1 cellular context compared by ENCODE assay signal in genomic region chr12:9106610-9107541, GRCh38.
TF ChIP-seq lines count a peak whose summit lies in the region.

No MANE protein-coding gene starts in this region.

TF ChIP-seq in HepG2, 621 proteins besides CTCF, POLR2A, EP300 and RAD21 (continued from another document):
- TF ChIP-seq HNF1A (IDR thresholded peaks at IDR 0.05; ENCODE audit: low read depth) (no peak), HNF1A (CRISPR knock-in tag; IDR thresholded peaks at IDR 0.05; ENCODE audit: borderline replicate concordance) (peak; percentile 39; the same call in 1 of the 2 replicates), SMAD3 (CRISPR knock-in tag; IDR thresholded peaks at IDR 0.05) (no peak), ZKSCAN5 (CRISPR knock-in tag; IDR thresholded peaks at IDR 0.05) (no peak), SMAD1 (CRISPR knock-in tag; IDR thresholded peaks at IDR 0.05; ENCODE audit: borderline replicate concordance, low read depth) (no peak), RBFOX2 (IDR thresholded peaks at IDR 0.05; ENCODE audit: low read depth, low read length) (peak; percentile 86), ZFP41 (CRISPR knock-in tag; IDR thresholded peaks at IDR 0.05; ENCODE audit: borderline replicate concordance) (no peak), ZFX (CRISPR knock-in tag; IDR thresholded peaks at IDR 0.05; ENCODE audit: low read depth) (0 out of 2 replicates have a peak, but pooled peaks have one; percentile 18), DRAP1 (CRISPR knock-in tag; IDR thresholded peaks at IDR 0.05) (no peak), ZBTB10 (CRISPR knock-in tag; IDR thresholded peaks at IDR 0.05; ENCODE audit: borderline replicate concordance) (no peak), ZNF777 (CRISPR knock-in tag; IDR thresholded peaks at IDR 0.05) (no peak), THYN1 (CRISPR knock-in tag; IDR thresholded peaks at IDR 0.05; ENCODE audit: borderline replicate concordance, low read depth) (0 out of 2 replicates have a peak, but pooled peaks have one; percentile 40), TBL1XR1 (IDR thresholded peaks at IDR 0.05; ENCODE audit: borderline replicate concordance, low read length, partially characterized antibody) (no peak), SP4 (CRISPR knock-in tag; IDR thresholded peaks at IDR 0.05) (no peak), ATF7 (IDR thresholded peaks at IDR 0.05) (no peak), ATF7 (CRISPR knock-in tag; IDR thresholded peaks at IDR 0.05) (no peak), ZNF44 (CRISPR knock-in tag; IDR thresholded peaks at IDR 0.05) (no peak), ZNF878 (CRISPR knock-in tag; IDR thresholded peaks at IDR 0.05) (peak; percentile 55; the same call in 1 of the 2 replicates), PAF1 (CRISPR knock-in tag; IDR thresholded peaks at IDR 0.05) (peak; percentile 98), GTF3A (CRISPR knock-in tag; conservative IDR thresholded peaks at IDR 0.05) (0 out of 2 replicates have a peak, but pooled peaks have one; percentile 44), ZNF557 (CRISPR knock-in tag; IDR thresholded peaks at IDR 0.05) (no peak; the same call in 1 of the 2 replicates), SSRP1 (CRISPR knock-in tag; IDR thresholded peaks at IDR 0.05) (peak; percentile 16; the same call in 1 of the 2 replicates)
TF ChIP-seq in HepG2: peak in this region for 31.
